In the genomic region with DNA sequence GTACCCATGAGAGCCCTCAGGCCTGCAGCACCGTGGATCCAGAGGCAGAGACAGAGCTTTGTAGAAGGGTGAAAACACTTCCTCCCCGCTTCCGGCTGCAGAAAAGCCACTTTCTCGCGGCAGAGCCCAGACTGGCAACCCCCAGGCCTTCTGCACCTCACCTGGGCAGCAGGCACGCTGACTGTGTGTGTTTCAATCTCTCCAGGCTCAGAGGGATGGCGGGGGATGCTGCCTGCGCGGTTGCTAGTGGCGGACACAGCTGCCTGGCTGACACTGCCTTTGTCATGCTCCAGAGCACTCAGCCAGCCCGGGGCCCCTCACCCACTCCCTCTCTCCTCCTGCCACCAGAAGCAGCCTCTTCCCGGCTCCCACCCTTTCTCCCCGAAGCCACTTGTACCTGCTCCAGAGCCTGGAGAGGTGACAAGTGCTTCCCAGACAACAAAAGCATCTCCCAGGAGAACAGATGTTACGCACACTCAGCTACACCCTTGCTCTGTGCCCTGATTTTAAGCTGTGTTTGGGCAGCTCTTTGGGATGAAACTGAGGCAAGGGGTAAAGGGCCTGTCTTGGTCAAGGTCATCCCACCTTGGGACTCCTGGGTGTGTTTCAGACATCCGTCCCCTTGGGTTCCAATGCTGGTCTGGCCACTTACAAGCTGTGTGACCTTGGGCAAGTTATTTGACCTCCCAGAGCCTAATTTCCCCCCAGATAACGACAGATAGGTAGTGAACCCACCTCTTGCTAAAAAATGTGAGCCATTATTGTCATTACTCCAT, we compare ENCODE assay signal across 8 cellular contexts. TPM values are rescaled to one million over a fixed set of nuclear protein-coding genes. Genes with fewer than 3 reads are reported as not detected.
DNase-seq lines count a peak whose midpoint lies in the region; ATAC-seq and TF ChIP-seq lines count a peak whose summit lies in the region.

No MANE protein-coding gene starts in this region.

- peaks cover 4 to 5% of the 10 kb centered on the region in 2 donors for H3K36me3 Mint-ChIP-seq in activated T-cell treated with anti-CD3 and anti-CD28 coated beads, Interleukin-2, amount 50 U/mL, for 72 hours (ENCODE audit: insufficient read depth in 2 of 2)

- H3K4me1 ChIP-seq in gastroesophageal sphincter (peaks cover 0 to 36% (median 4%) of the 10 kb centered on the region in 3 donors), skeletal muscle satellite cell (ENCODE audit: control insufficient read depth, insufficient read depth, low read length) (peaks cover 22% of the 10 kb centered on the region)

- peak overlapping the region; percentile 96 for H3K27ac Mint-ChIP-seq in activated T-cell treated with anti-CD3 and anti-CD28 coated beads, Interleukin-2, amount 50 U/mL, for 72 hours

- TF ChIP-seq POLR2A in gastroesophageal sphincter (IDR thresholded peaks at IDR 0.05), result no peak

- peak overlapping the region; percentile 93 to 98 for H3K4me3 Mint-ChIP-seq in activated T-cell treated with anti-CD3 and anti-CD28 coated beads, Interleukin-2, amount 50 U/mL, for 72 hours

- no peak for TF ChIP-seq CTCF in gastroesophageal sphincter (IDR thresholded peaks at IDR 0.05)

- H3K4me2 ChIP-seq in skeletal muscle satellite cell (ENCODE audit: low read length), result peak overlapping the region; percentile 85

- H3K4me3 ChIP-seq in gastroesophageal sphincter (peak overlapping the region; percentile 24 to 54), skeletal muscle satellite cell (ENCODE audit: low read length) (peak overlapping the region; percentile 80)

- H3K9me3 Mint-ChIP-seq in activated T-cell treated with anti-CD3 and anti-CD28 coated beads, Interleukin-2, amount 50 U/mL, for 72 hours, result peaks cover 3 to 4% of the 10 kb centered on the region in 2 donors

- peak overlapping the region; percentile 73 for H3K9ac ChIP-seq in skeletal muscle satellite cell (ENCODE audit: low read depth, low read length)

- H3K27me3 ChIP-seq in gastroesophageal sphincter (no peaks in the 10 kb centered on the region), skeletal muscle satellite cell (ENCODE audit: control insufficient read depth, insufficient read depth, low read length) (no peaks in the 10 kb centered on the region)

- no peak for TF ChIP-seq EP300 in gastroesophageal sphincter (IDR thresholded peaks at IDR 0.05)

- H3K27ac ChIP-seq in gastroesophageal sphincter, result peak overlapping the region; percentile 34 to 87 (median 80)

- WGBS in gastroesophageal sphincter (ENCODE audit: low coverage in 1 of 2), 2 donors, result 69 to 81% methylated on average over 3 to 5 of the region's 16 CpGs

- peak; percentile 82 for DNase-seq in DMS79 treated with DMSO at 0.1 percent for 48 hours (lab: John Stamatoyannopoulos, UW)
- DNase-seq in NCI-H2029 (lab: John Stamatoyannopoulos, UW), result peak; percentile 76
- peak; percentile 36 to 42 for DNase-seq in activated T-cell treated with anti-CD3 and anti-CD28 coated beads, Interleukin-2, amount 50 U/mL, for 72 hours
- DNase-seq in D341Med (ENCODE audit: low spot score), result no peak
- no peak for DNase-seq in CD1c-positive myeloid dendritic cell (ENCODE audit: extremely low spot score)
- no peak for DNase-seq in NK-92 treated with Interleukin-12 subunit alpha and Interleukin-12 subunit beta, amount 100 ng/mL, for 24 hours (lab: John Stamatoyannopoulos, UW)

- H3K4me1 Mint-ChIP-seq in activated T-cell treated with anti-CD3 and anti-CD28 coated beads, Interleukin-2, amount 50 U/mL, for 72 hours (ENCODE audit: low read depth), result peaks cover 40% of the 10 kb centered on the region

- no peaks in the 10 kb centered on the region for H3K27me3 Mint-ChIP-seq in activated T-cell treated with anti-CD3 and anti-CD28 coated beads, Interleukin-2, amount 50 U/mL, for 72 hours (ENCODE audit: low read depth)

- no peaks in the 10 kb centered on the region for H3K36me3 ChIP-seq in gastroesophageal sphincter
- peaks cover 2% of the 10 kb centered on the region for H3K36me3 ChIP-seq in skeletal muscle satellite cell (ENCODE audit: insufficient read depth, low read length)

- H3K9me3 ChIP-seq in gastroesophageal sphincter, result no peaks in the 10 kb centered on the region
- H3K9me3 ChIP-seq in skeletal muscle satellite cell (replicated peaks; ENCODE audit: low read length), result no peaks in the 10 kb centered on the region

- no peak for ATAC-seq in activated T-cell treated with anti-CD3 and anti-CD28 coated beads, Interleukin-2, amount 50 U/mL, for 72 hours (replicated peaks in 1 of 2)
- no peak for ATAC-seq in gastroesophageal sphincter

RNA-seq across cellular contexts. Expression of gene GLIS2, which starts 9.2 kb away (rescaled TPM):
- total RNA-seq in activated T-cell treated with anti-CD3 and anti-CD28 coated beads, Interleukin-2, amount 50 U/mL, for 72 hours, result 1 to 10 TPM; 1.3 to 1.7 TPM
- 10 to 100 TPM in 1 of 4 donors, 1 to 10 TPM in 3; 5.7 to 26.9 (median 7.9) TPM for total RNA-seq in gastroesophageal sphincter
- total RNA-seq in skeletal muscle satellite cell (2012; rRNA removed), result 1.5 and 2.0 TPM in 2 replicates

RNA-seq across cellular contexts. Expression of gene TFAP4, which starts 33.8 kb away (rescaled TPM):
- total RNA-seq in activated T-cell treated with anti-CD3 and anti-CD28 coated beads, Interleukin-2, amount 50 U/mL, for 72 hours, result 10 to 100 TPM; 17.8 to 27.2 TPM
- 1 to 10 TPM; 3.3 to 5.9 (median 4.7) TPM for total RNA-seq in gastroesophageal sphincter
- total RNA-seq in skeletal muscle satellite cell (2012; rRNA removed), result 10.1 and 12.5 TPM in 2 replicates

RNA-seq across cellular contexts. Expression of gene PAM16, which starts 44.5 kb away (rescaled TPM):
- 10 to 100 TPM; 46.6 to 48.2 TPM for total RNA-seq in activated T-cell treated with anti-CD3 and anti-CD28 coated beads, Interleukin-2, amount 50 U/mL, for 72 hours
- total RNA-seq in gastroesophageal sphincter, result 10 to 100 TPM; 26.0 to 37.3 (median 34.7) TPM
- 37.8 and 62.3 TPM in 2 replicates for total RNA-seq in skeletal muscle satellite cell (2012; rRNA removed)

Comparison
In these comparisons a context has a peak if more than half of its experiments do, and no peak if none do; other contexts are left out.
1. DNase-seq: peak in DMS79 treated with DMSO at 0.1 percent for 48 hours (single experiment), NCI-H2029 (single experiment) and activated T-cell treated with anti-CD3 and anti-CD28 coated beads, Interleukin-2, amount 50 U/mL, for 72 hours (2 of 2); none in D341Med (single experiment), CD1c-positive myeloid dendritic cell (single experiment) and NK-92 treated with Interleukin-12 subunit alpha and Interleukin-12 subunit beta, amount 100 ng/mL, for 24 hours (single experiment).